Comparison of ENCODE assay signal across 8 cellular contexts in the genomic region with DNA sequence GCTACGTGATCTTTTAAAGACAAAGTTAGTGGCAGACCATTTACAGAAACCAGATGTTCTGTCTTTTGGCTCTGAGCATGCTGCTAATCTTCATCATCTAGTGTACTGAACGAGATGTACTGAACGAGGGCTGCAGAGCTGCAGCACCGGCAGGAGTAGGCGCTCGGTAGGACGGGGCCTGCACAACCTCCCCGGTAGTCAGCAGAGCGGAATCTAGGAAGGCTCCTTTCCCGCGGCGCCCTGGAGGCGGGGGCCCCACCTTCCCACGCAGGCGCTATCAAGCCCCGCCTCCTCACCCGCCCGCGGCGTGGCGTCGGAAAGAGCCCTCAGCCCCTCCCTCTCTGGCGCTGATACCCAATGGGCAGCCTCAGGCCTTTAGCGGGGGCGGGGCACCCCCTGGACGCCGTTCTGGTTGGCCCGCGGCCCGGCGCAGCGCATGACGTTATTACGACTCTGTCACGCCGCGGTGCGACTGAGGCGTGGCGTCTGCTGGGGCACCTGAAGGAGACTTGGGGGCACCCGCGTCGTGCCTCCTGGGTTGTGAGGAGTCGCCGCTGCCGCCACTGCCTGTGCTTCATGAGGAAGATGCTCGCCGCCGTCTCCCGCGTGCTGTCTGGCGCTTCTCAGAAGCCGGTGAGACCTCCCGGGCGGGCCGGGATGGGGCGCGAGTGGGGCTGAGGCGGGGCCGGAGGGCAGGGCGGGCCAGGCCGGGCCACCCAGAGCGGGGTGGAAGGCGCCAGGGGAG. TPM values are rescaled to one million over a fixed set of nuclear protein-coding genes. Genes with fewer than 3 reads are reported as not detected.
DNase-seq lines count a peak whose midpoint lies in the region; ATAC-seq and TF ChIP-seq lines count a peak whose summit lies in the region.

A gene (plus strand): TSS at position 466 of the 745 bp plus-strand sequence. CDS start 111 bp downstream, at position 577.

- H3K4me1 Mint-ChIP-seq in activated CD4-positive, alpha-beta T cell treated with anti-CD3 and anti-CD28 coated beads, Interleukin-2, amount 10 ng/mL, durations not matched to agents 24 days and 14 days = peaks cover 8% of the 10 kb centered on the region

- CTCF ChIA-PET in BJ (lab: Yijun Ruan, JAX) = no interaction called here

- no peaks in the 10 kb centered on the region for H3K9me3 Mint-ChIP-seq in activated CD4-positive, alpha-beta T cell treated with anti-CD3 and anti-CD28 coated beads, Interleukin-2, amount 10 ng/mL, durations not matched to agents 24 days and 14 days

- H3K4me1 ChIP-seq in colonic mucosa = no peaks in the 10 kb centered on the region

- peak; percentile 41 for DNase-seq in BJ (ENCODE audit: low read depth)
- DNase-seq in NCI-H526 treated with DMSO at 0.1 percent for 48 hours (lab: John Stamatoyannopoulos, UW) = peak; percentile 92
- peak; percentile 97 for DNase-seq in activated CD4-positive, alpha-beta T cell treated with anti-CD3 and anti-CD28 coated beads, Interleukin-2, amount 10 ng/mL, durations not matched to agents 24 days and 14 days
- DNase-seq in colonic mucosa = peak; percentile 94
- peak; percentile 93 to 95 for DNase-seq in left colon
- peak; percentile 92 for DNase-seq in stimulated activated CD4-positive, alpha-beta T cell treated with anti-CD3 and anti-CD28 coated beads, Interleukin-1b, Interleukin-23, amount 100 ng/mL, for 48 hours

- peak within 1 kb of the TSS; percentile 77 for H3K27ac Mint-ChIP-seq in activated CD4-positive, alpha-beta T cell treated with anti-CD3 and anti-CD28 coated beads, Interleukin-2, amount 10 ng/mL, durations not matched to agents 24 days and 14 days

- TF ChIP-seq CTCF in BJ (IDR thresholded peaks at IDR 0.05; ENCODE audit: insufficient read depth, low read depth, low read length) (no peak), colonic mucosa (IDR thresholded peaks at IDR 0.05) (no peak)

- peak within 1 kb of the TSS; percentile 54 for H3K27ac ChIP-seq in colonic mucosa

- no peaks in the 10 kb centered on the region for H3K27me3 Mint-ChIP-seq in activated CD4-positive, alpha-beta T cell treated with anti-CD3 and anti-CD28 coated beads, Interleukin-2, amount 10 ng/mL, durations not matched to agents 24 days and 14 days

- no peaks in the 10 kb centered on the region for H3K9me3 ChIP-seq in colonic mucosa

- ATAC-seq in GM19324 (IDR thresholded peaks at IDR 0.05; ENCODE audit: low FRiP score, unreplicated experiment) = peak; percentile 99
- peak; percentile 96 for ATAC-seq in HG03469 (IDR thresholded peaks at IDR 0.05; ENCODE audit: unreplicated experiment)
- ATAC-seq in left colon = peak; percentile 87

- intact Hi-C loops in activated CD4-positive, alpha-beta T cell treated with anti-CD3 and anti-CD28 coated beads, Interleukin-2, amount 10 ng/mL, durations not matched to agents 24 days and 14 days (cut with micrococcal nuclease) = loop anchor here (1.0 to 10.0 kb wide), 3 partner anchors 359 to 1606 kb away; a partner anchor contains a TSS
- intact Hi-C loops in colonic mucosa (cut with DNase I) (no loop called here), left colon (cut with DNase I, micrococcal nuclease) (no loop called here)

- H3K4me3 ChIP-seq in BJ (ENCODE audit: low read depth, low read length) (peak within 1 kb of the TSS; percentile 77), colonic mucosa (peak within 1 kb of the TSS; percentile 60)

- POLR2A ChIA-PET in BJ (lab: Charles Lee) = no interaction called here

- no peaks in the 10 kb centered on the region for H3K27me3 ChIP-seq in BJ (ENCODE audit: control insufficient read depth, insufficient read depth, low read length)
- no peaks in the 10 kb centered on the region for H3K27me3 ChIP-seq in colonic mucosa

- peak within 1 kb of the TSS; percentile 87 for H3K4me3 Mint-ChIP-seq in activated CD4-positive, alpha-beta T cell treated with anti-CD3 and anti-CD28 coated beads, Interleukin-2, amount 10 ng/mL, durations not matched to agents 24 days and 14 days

- H3K36me3 ChIP-seq in BJ (ENCODE audit: control insufficient read depth, insufficient read depth, low read length) (no peaks in the 10 kb centered on the region), colonic mucosa (no peaks in the 10 kb centered on the region)

- peak within 1 kb of the TSS; percentile 81 to 84 for H3K9ac ChIP-seq in colonic mucosa (ENCODE audit: low read depth in 2 of 2, low read length in 2 of 2)

- peaks cover 4% of the 10 kb centered on the region for H3K36me3 Mint-ChIP-seq in activated CD4-positive, alpha-beta T cell treated with anti-CD3 and anti-CD28 coated beads, Interleukin-2, amount 10 ng/mL, durations not matched to agents 24 days and 14 days (ENCODE audit: low read depth)

RNA-seq across cellular contexts. Expression of the gene that starts here (rescaled TPM):
- 113 and 135 TPM in 2 replicates for polyA plus RNA-seq in BJ (2011; rRNA removed)
- 27.7 and 30.2 TPM in 2 replicates for polyA minus RNA-seq in BJ (2011; rRNA and poly(A)+ RNA removed)
- total RNA-seq in activated CD4-positive, alpha-beta T cell treated with anti-CD3 and anti-CD28 coated beads, Interleukin-2, amount 10 ng/mL, durations not matched to agents 24 days and 14 days = 207 and 222 TPM in 2 replicates
- total RNA-seq in colonic mucosa = 100 to 1,000 TPM; 374 to 378 TPM
- 100 to 1,000 TPM; 362 to 385 TPM for total RNA-seq in left colon

Comparison
In these comparisons a context has a peak if more than half of its experiments do, and no peak if none do; other contexts are left out.
1. Peak in every context shown above with its lines: DNase-seq, ATAC-seq, H3K4me3 ChIP-seq and H3K27ac ChIP-seq.
2. DNase-seq: peak in every context shown above with its lines; median percentile 97 in activated CD4-positive, alpha-beta T cell treated with anti-CD3 and anti-CD28 coated beads, Interleukin-2, amount 10 ng/mL, durations not matched to agents 24 days and 14 days; 94 in colonic mucosa; 94 in left colon; 92 in NCI-H526 treated with DMSO at 0.1 percent for 48 hours; 92 in stimulated activated CD4-positive, alpha-beta T cell treated with anti-CD3 and anti-CD28 coated beads, Interleukin-1b, Interleukin-23, amount 100 ng/mL, for 48 hours; 41 in BJ.